In genomic region chr4:187664011-187664410, GRCh38 we compare ENCODE assay signal across 8 cellular contexts.
"Had no signal": no experiment of that assay in that cellular context is flagged by ENCODE, and none has a peak within 500 bp of the region (broad histone marks: within the 10 kb centered on the region; RNA-seq: fewer than 3 reads in every experiment).

No MANE protein-coding gene starts in this region.

- H3K9ac ChIP-seq: GM23248 had no signal

- H3K9me3 Mint-ChIP-seq: HFFc6 had no signal

- H3K4me1 Mint-ChIP-seq: H9 had no signal

- H3K4me3 Mint-ChIP-seq: H9, HFFc6 had no signal

- H3K27ac Mint-ChIP-seq: HFFc6 had no signal

- H3K4me1 ChIP-seq: HAP-1 had no signal

- H3K36me3 ChIP-seq: HAP-1 had no signal

- ATAC-seq: HCT116 had no signal

- H3K27ac ChIP-seq: GM23248 had no signal

- H3K9me3 ChIP-seq: HAP-1 had no signal

- DNase-seq: GM23248, GOT3, H7, H9, HCEC 1CT, HFFc6 had no signal

- H3K4me3 ChIP-seq: GM23248, HAP-1 had no signal

- H2AFZ ChIP-seq: GM23248 had no signal
